Comparison of ENCODE assay signal across 23 cellular contexts in the genomic region with DNA sequence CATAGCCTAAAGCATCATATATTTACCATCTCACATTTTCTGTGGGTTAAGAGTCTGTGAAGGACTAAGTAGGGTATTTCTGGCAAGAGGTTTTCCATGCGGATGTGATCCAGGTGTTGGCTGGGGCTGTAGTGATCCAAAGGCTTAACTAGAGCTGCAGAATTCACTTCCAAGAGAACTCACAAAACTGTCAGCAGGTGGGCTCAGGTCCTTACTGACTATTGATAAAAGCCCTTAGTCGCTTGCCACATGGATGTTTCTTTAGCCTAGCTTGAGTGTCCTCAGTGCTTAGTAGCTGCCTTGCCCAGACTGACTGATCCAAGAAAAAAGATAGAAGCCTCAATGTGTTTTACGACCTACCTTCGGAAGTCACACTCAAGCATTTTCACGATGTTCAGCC.
A peak's percentile ranks its signal among the peaks of the same experiment; 100 is the strongest.
DNase-seq lines count a peak whose midpoint lies in the region; ATAC-seq and TF ChIP-seq lines count a peak whose summit lies in the region.
"Had no signal": no experiment of that assay in that cellular context is flagged by ENCODE, and none has a peak within 500 bp of the region (broad histone marks: within the 10 kb centered on the region; RNA-seq: fewer than 3 reads in every experiment).

No MANE protein-coding gene starts in this region.

- no peaks in the 10 kb centered on the region for H4K20me1 ChIP-seq in GM23338 (replicated peaks; ENCODE audit: insufficient read depth)

- WGBS in endodermal cell (ENCODE audit: insufficient coverage in 1 of 2, insufficient read length in 1 of 2), 2 experiments, result 68 to 78% methylated on average over 4 to 5 of the region's 5 CpGs

- H3K4me1 Mint-ChIP-seq in GM23338 (peaks cover 13% of the 10 kb centered on the region; the same call in 2 of the 3 replicates), endodermal cell (peaks cover 8% of the 10 kb centered on the region)
- H3K4me1 Mint-ChIP-seq: CD4-positive, alpha-beta memory T cell had no signal

- 0 out of 2 replicates have a peak overlapping the region, but pooled peaks have one; percentile 56 for H3K27ac Mint-ChIP-seq in GM23338
- no peak overlapping the region for H3K27ac Mint-ChIP-seq in endodermal cell
- H3K27ac Mint-ChIP-seq: CD4-positive, alpha-beta memory T cell had no signal

- no peaks in the 10 kb centered on the region for H3K4me1 ChIP-seq in GM23338 (ENCODE audit: insufficient read depth)
- H3K4me1 ChIP-seq in endodermal cell (ENCODE audit: control insufficient read depth, insufficient read depth, low read length), result no peaks in the 10 kb centered on the region
- H3K4me1 ChIP-seq: A549, SJSA1 had no signal

- H3K27me3 ChIP-seq in GM23338 (ENCODE audit: insufficient read depth), result no peaks in the 10 kb centered on the region
- H3K27me3 ChIP-seq in endodermal cell (ENCODE audit: control insufficient read depth, insufficient read depth, low read length, poor library complexity, severe bottlenecking), result no peaks in the 10 kb centered on the region
- H3K27me3 ChIP-seq: SJSA1 had no signal

- no peaks in the 10 kb centered on the region for H3K79me2 ChIP-seq in GM23338 (replicated peaks; ENCODE audit: insufficient read depth)

- no peaks in the 10 kb centered on the region for H3K27me3 Mint-ChIP-seq in GM23338 (ENCODE audit: insufficient read depth, low read depth, poor library complexity)
- H3K27me3 Mint-ChIP-seq in endodermal cell (ENCODE audit: insufficient read depth), result no peaks in the 10 kb centered on the region
- H3K27me3 Mint-ChIP-seq: CD4-positive, alpha-beta memory T cell had no signal

- H3K9me3 Mint-ChIP-seq in GM23338 (no peaks in the 10 kb centered on the region), endodermal cell (no peaks in the 10 kb centered on the region)

- H3K9me3 ChIP-seq in endodermal cell (ENCODE audit: control insufficient read depth, low read length), result no peaks in the 10 kb centered on the region
- H3K9me3 ChIP-seq: A549, SJSA1 had no signal

- no peak overlapping the region for H3K4me3 ChIP-seq in GM23338
- H3K4me3 ChIP-seq in endodermal cell (ENCODE audit: low read length), result no peak overlapping the region
- H3K4me3 ChIP-seq: A549, K562, SJSA1 had no signal

- H3K9ac ChIP-seq in endodermal cell (ENCODE audit: extremely low read depth, low read length, poor library complexity, severe bottlenecking), result no peak overlapping the region

- H3F3A ChIP-seq in GM23338 (replicated peaks; ENCODE audit: low read depth), result no peaks in the 10 kb centered on the region

- H3K36me3 Mint-ChIP-seq in GM23338 (ENCODE audit: low read depth) (no peaks in the 10 kb centered on the region), endodermal cell (ENCODE audit: low read depth) (no peaks in the 10 kb centered on the region)
- H3K36me3 Mint-ChIP-seq: CD4-positive, alpha-beta memory T cell had no signal

- peak; percentile 96 for ATAC-seq in GM23338
- no peak for ATAC-seq in GM21423 (IDR thresholded peaks at IDR 0.05; ENCODE audit: unreplicated experiment)
- no peak for ATAC-seq in HG02852 (IDR thresholded peaks at IDR 0.05; ENCODE audit: unreplicated experiment)
- ATAC-seq: A549, K562 had no signal

- TF ChIP-seq CTCF in GM23338 (conservative IDR thresholded peaks at IDR 0.05; ENCODE audit: low read depth in 2 of 2) (no peak), endodermal cell (conservative IDR thresholded peaks at IDR 0.05) (no peak)

- no peak overlapping the region for H3K4me2 ChIP-seq in GM23338
- H3K4me2 ChIP-seq: A549 had no signal

- no peak overlapping the region for H3K4me3 Mint-ChIP-seq in GM23338
- no peak overlapping the region for H3K4me3 Mint-ChIP-seq in endodermal cell
- H3K4me3 Mint-ChIP-seq: CD4-positive, alpha-beta memory T cell had no signal

- peak overlapping the region; percentile 0; the same call in 1 of the 2 replicates for H2AFZ ChIP-seq in GM23338

- H3K9me2 ChIP-seq in GM23338 (ENCODE audit: insufficient read depth), result no peaks in the 10 kb centered on the region

- H3K27ac ChIP-seq in GM23338 (ENCODE audit: low read depth), result no peak overlapping the region
- no peak overlapping the region for H3K27ac ChIP-seq in endodermal cell (ENCODE audit: low read depth, low read length)
- H3K27ac ChIP-seq: A549, SJSA1 had no signal

- peak; percentile 75 for DNase-seq in GM23338 (ENCODE audit: low spot score)
- DNase-seq in NCI-H69 (lab: John Stamatoyannopoulos, UW), result peak; percentile 30
- peak; percentile 80 for DNase-seq in endodermal cell
- peak; percentile 20 for DNase-seq in iPS-NIHi7 (ENCODE audit: extremely low spot score)
- DNase-seq in activated CD8-positive, alpha-beta memory T cell treated with anti-CD3 and anti-CD28 coated beads, Interleukin-2, amount 50 U/mL, for 48 hours, result no peak
- DNase-seq: C1 segment of cervical spinal cord; CD4-positive, alpha-beta memory T cell; COR-L47; DMS53; MV-4-11; NCI-H1694; NCI-H2029 treated with DMSO at 0.1 percent for 48 hours; NCI-H2171; NCI-H345; NCI-H510A treated with DMSO at 0.1 percent for 48 hours; NCI-H82; Right ventricle myocardium superior; RPMI8226 had no signal

- H3K36me3 ChIP-seq in GM23338 (ENCODE audit: insufficient read depth), result no peaks in the 10 kb centered on the region
- H3K36me3 ChIP-seq in endodermal cell (ENCODE audit: control insufficient read depth, insufficient read depth, low read length), result no peaks in the 10 kb centered on the region
- H3K36me3 ChIP-seq: SJSA1 had no signal

TF ChIP-seq in GM23338, 12 proteins besides CTCF, POLR2A, EP300 and RAD21:
- no peak for TF ChIP-seq EZH2phosphoT487 (IDR thresholded peaks at IDR 0.05; ENCODE audit: unreplicated experiment)
- no peak for TF ChIP-seq ETS1 (IDR thresholded peaks at IDR 0.05)
- TF ChIP-seq EZH2 (IDR thresholded peaks at IDR 0.05; ENCODE audit: low read depth, unreplicated experiment), result no peak
- TF ChIP-seq CREB1 (CRISPR knock-in tag; IDR thresholded peaks at IDR 0.05; ENCODE audit: low read depth), result no peak
- TF ChIP-seq POLR2AphosphoS5 (IDR thresholded peaks at IDR 0.05; ENCODE audit: low read depth), result no peak
- TF ChIP-seq JUNB (IDR thresholded peaks at IDR 0.05; ENCODE audit: unreplicated experiment), result no peak
